8 cellular contexts compared by ENCODE assay signal in genomic region chr3:20056727-20057611, GRCh38. TPM values are rescaled to one million over a fixed set of nuclear protein-coding genes. Genes with fewer than 3 reads are reported as not detected.
DNase-seq lines count a peak whose midpoint lies in the region; ATAC-seq and TF ChIP-seq lines count a peak whose summit lies in the region.

No MANE protein-coding gene starts in this region.

- no peaks in the 10 kb centered on the region for H3K9me3 ChIP-seq in psoas muscle

- DNase-seq in stimulated activated CD4-positive, alpha-beta T cell treated with anti-CD3 and anti-CD28 coated beads, Interleukin-1b, Interleukin-23, amount 100 ng/mL, for 48 hours = peak; percentile 53
- DNase-seq in stimulated activated CD4-positive, alpha-beta T cell treated with anti-CD3 and anti-CD28 coated beads, Interleukin-12 subunit alpha, Interleukin-12 subunit beta, amount 100 ng/mL, for 4 hours = no peak
- DNase-seq in LHCN-M2 (ENCODE audit: low read depth) (peak; percentile 92), erythroblast (lab: John Stamatoyannopoulos, UW) (peak; percentile 21 to 41), psoas muscle (no peak), GM10266 (ENCODE audit: extremely low spot score) (no peak), islet precursor cell (no peak), cerebellar nuclear complex (lab: John Stamatoyannopoulos, UW) (no peak)

- no peaks in the 10 kb centered on the region for H3K27me3 ChIP-seq in psoas muscle (ENCODE audit: insufficient read depth in 3 of 3, low read length in 2 of 3)

- no peaks in the 10 kb centered on the region for H3K36me3 ChIP-seq in psoas muscle (ENCODE audit: insufficient read depth in 1 of 2, low read depth in 1 of 2)

- TF ChIP-seq CTCF in psoas muscle (IDR thresholded peaks at IDR 0.05) (no peak), GM10266 (IDR thresholded peaks at IDR 0.05; ENCODE audit: control insufficient read depth, insufficient read depth, low read depth, missing control alignments) (no peak)

- H3K4me1 ChIP-seq in psoas muscle = peaks cover 55% of the 10 kb centered on the region

- intact Hi-C loops in psoas muscle (cut with DNase I) = loop anchor here in 1 of 2 donors (2.0 kb wide), 1 partner anchor 16 kb away; the partner anchor contains the start of gene KAT2B

- WGBS in psoas muscle, 3 donors = 7 to 11% (median 8%) methylated on average over 5 of the region's 5 CpGs

- TF ChIP-seq POLR2A in erythroblast (IDR thresholded peaks at IDR 0.05; ENCODE audit: low read length) = no peak

- H3K4me3 ChIP-seq in psoas muscle = no peak overlapping the region

- peak overlapping the region; percentile 84 for H3K27ac ChIP-seq in psoas muscle

- peak; percentile 27 to 64 (median 48) for ATAC-seq in psoas muscle

RNA-seq across cellular contexts. Expression of gene KAT2B, which starts 16.7 kb away (rescaled TPM):
- total RNA-seq in LHCN-M2 (2014; rRNA removed) (13.2 and 15.2 TPM in 2 replicates), psoas muscle (10 to 100 TPM; 27.8 to 62.2 (median 41.9) TPM)
- 3.1 TPM for polyA plus RNA-seq in LHCN-M2 (2012)
- polyA plus RNA-seq in psoas muscle = 10 to 100 TPM; 10.8 to 45.9 (median 18.4) TPM

RNA-seq across cellular contexts. Expression of gene PP2D1, which starts 44.9 kb away (rescaled TPM):
- not detected in 2 replicates for total RNA-seq in LHCN-M2 (2014; rRNA removed)
- polyA plus RNA-seq in LHCN-M2 (2012) = not detected
- total RNA-seq in psoas muscle = not detected
- polyA plus RNA-seq in psoas muscle = not detected

Comparison
In these comparisons a context has a peak if more than half of its experiments do, and no peak if none do; other contexts are left out.
1. DNase-seq: peak in stimulated activated CD4-positive, alpha-beta T cell treated with anti-CD3 and anti-CD28 coated beads, Interleukin-1b, Interleukin-23, amount 100 ng/mL, for 48 hours (single experiment), LHCN-M2 (single experiment) and erythroblast (2 of 2); none in stimulated activated CD4-positive, alpha-beta T cell treated with anti-CD3 and anti-CD28 coated beads, Interleukin-12 subunit alpha, Interleukin-12 subunit beta, amount 100 ng/mL, for 4 hours (single experiment), psoas muscle (0 of 2), GM10266 (single experiment), islet precursor cell (single experiment) and cerebellar nuclear complex (0 of 2).